Comparison of ENCODE assay signal across 1 cellular context in genomic region chr18:27600245-27600644, GRCh38.
TF ChIP-seq lines count a peak whose summit lies in the region.

No MANE protein-coding gene starts in this region.

TF ChIP-seq in H1, 55 proteins besides CTCF, POLR2A, EP300 and RAD21 (continued from another document):
- TF ChIP-seq CHD7 (IDR thresholded peaks at IDR 0.05; ENCODE audit: insufficient replicate concordance, low read length), result no peak
- TF ChIP-seq SIRT6 (IDR thresholded peaks at IDR 0.05; ENCODE audit: low read length), result no peak
- no peak for TF ChIP-seq CBX8 (IDR thresholded peaks at IDR 0.05; ENCODE audit: borderline replicate concordance, low read depth, low read length)
